ENCODE assay signal across 11 cellular contexts in genomic region chr1:15953294-15953771, GRCh38. TPM values are rescaled to one million over a fixed set of nuclear protein-coding genes. Genes with fewer than 3 reads are reported as not detected.
A peak's percentile ranks its signal among the peaks of the same experiment; 100 is the strongest.
DNase-seq lines count a peak whose midpoint lies in the region; ATAC-seq, FAIRE-seq and TF ChIP-seq lines count a peak whose summit lies in the region.
"Had no signal": no experiment of that assay in that cellular context is flagged by ENCODE, and none has a peak within 500 bp of the region (broad histone marks: within the 10 kb centered on the region; RNA-seq: fewer than 3 reads in every experiment).

No MANE protein-coding gene starts in this region.

- H3K27ac ChIP-seq in 22Rv1: peak overlapping the region; percentile 12; the same call in 1 of the 2 replicates
- peak overlapping the region; percentile 97 for H3K27ac ChIP-seq in K562 (ENCODE audit: extremely low read depth, low read depth, low read length)
- no peak overlapping the region for H3K27ac ChIP-seq in OCI-LY7 (ENCODE audit: low read depth, low read length, poor library complexity, severe bottlenecking)
- no peak overlapping the region for H3K27ac ChIP-seq in H9 (ENCODE audit: insufficient read length, low read depth, low read length)
- H3K27ac ChIP-seq: psoas muscle had no signal

- H3K27me3 ChIP-seq in K562 (ENCODE audit: control insufficient read depth in 2 of 2, insufficient read depth in 2 of 2, low read length in 2 of 2): no peaks in the 10 kb centered on the region
- no peaks in the 10 kb centered on the region for H3K27me3 ChIP-seq in H9 (ENCODE audit: insufficient read depth, low read length)

- no peak for TF ChIP-seq POLR2A in K562 (conservative IDR thresholded peaks at IDR 0.05)

- H2BK12ac ChIP-seq in H9 (ENCODE audit: insufficient read length, low read depth, low read length): no peak overlapping the region

- H3K9me1 ChIP-seq in K562 (ENCODE audit: control insufficient read depth, insufficient read depth, low read length): peaks cover 8% of the 10 kb centered on the region

- H3K14ac ChIP-seq in H9 (ENCODE audit: insufficient read depth, low read length): no peak overlapping the region; the same call in 1 of the 2 replicates

- TF ChIP-seq RAD21 in K562 (CRISPR knock-in tag; conservative IDR thresholded peaks at IDR 0.05 in 1 of 2, IDR thresholded peaks at IDR 0.05 in 1 of 2): no peak

- no peak overlapping the region for H3K18ac ChIP-seq in H9 (ENCODE audit: insufficient read length, low read depth, low read length)

- H3K4ac ChIP-seq in H9 (ENCODE audit: low read depth, low read length): no peak overlapping the region

- H3K79me2 ChIP-seq in K562 (ENCODE audit: control insufficient read depth, insufficient read depth, low read length): peaks cover 88% of the 10 kb centered on the region
- peaks cover 8% of the 10 kb centered on the region; the same call in 1 of the 2 replicates for H3K79me2 ChIP-seq in OCI-LY7 (ENCODE audit: insufficient read depth, low read depth, low read length)
- H3K79me2 ChIP-seq in H9 (ENCODE audit: insufficient read depth, low read length): no peaks in the 10 kb centered on the region; the same call in 1 of the 2 replicates

- H3K36me3 ChIP-seq in K562 (ENCODE audit: control insufficient read depth, insufficient read depth, low read length) (peaks cover 27% of the 10 kb centered on the region; the same call in 2 of the 3 replicates), OCI-LY7 (ENCODE audit: insufficient read depth, low read length) (peaks cover 73% of the 10 kb centered on the region)

- intact Hi-C loops in K562 (cut with micrococcal nuclease) (loop anchor here (2.0 to 5.0 kb wide), 3 partner anchors 39 to 151 kb away; no protein-coding TSS in a partner anchor), OCI-LY7 (cut with micrococcal nuclease; ENCODE audit: unreplicated experiment) (no loop called here)

- no peak overlapping the region for H2BK120ac ChIP-seq in H9 (ENCODE audit: low read depth, low read length, poor library complexity, severe bottlenecking)

- POLR2A ChIA-PET in K562 (lab: Yijun Ruan, JAX): interaction anchor here (0.6 to 1.3 kb wide), 4 partner anchors 17 to 129 kb away, joined by 3 to 5 read pairs (median 3); no protein-coding TSS in a partner anchor
- POLR2A ChIA-PET in OCI-LY7 (lab: Charles Lee): no interaction called here

- no peak overlapping the region for H3K56ac ChIP-seq in H9 (ENCODE audit: insufficient read length, low read depth, low read length)

- H3K27ac Mint-ChIP-seq in HFFc6 (peak overlapping the region; percentile 100), H9 (no peak overlapping the region; a peak in 1 of 7 replicates)

- no peak overlapping the region for H3K4me3 ChIP-seq in K562
- no peak overlapping the region for H3K4me3 ChIP-seq in OCI-LY7 (ENCODE audit: low read depth, low read length, poor library complexity, severe bottlenecking)
- H3K4me3 ChIP-seq: psoas muscle had no signal

- peaks cover 96% of the 10 kb centered on the region for H3K4me1 Mint-ChIP-seq in HFFc6 (ENCODE audit: low read depth)
- peaks cover 60 to 63% of the 10 kb centered on the region in 2 experiments for H3K4me1 Mint-ChIP-seq in H9

- ATAC-seq in K562 (no peak), GM18861 (IDR thresholded peaks at IDR 0.05; ENCODE audit: unreplicated experiment) (no peak)
- ATAC-seq: psoas muscle had no signal

- no peaks in the 10 kb centered on the region for H3K9me2 ChIP-seq in OCI-LY7 (ENCODE audit: insufficient read depth, low read length)

- peak overlapping the region; percentile 81 to 89 for H3K9ac ChIP-seq in K562 (ENCODE audit: insufficient read depth in 1 of 2, low read depth in 2 of 2, low read length in 2 of 2)
- no peak overlapping the region for H3K9ac ChIP-seq in H9 (ENCODE audit: extremely low read depth, insufficient read length, low read length)

- H3K79me1 ChIP-seq in H9 (ENCODE audit: insufficient read depth, low read depth, low read length, poor library complexity, severe bottlenecking): no peaks in the 10 kb centered on the region

- H4K8ac ChIP-seq in H9 (replicated peaks; ENCODE audit: insufficient read length, low read depth, low read length): no peak overlapping the region

- H2BK20ac ChIP-seq in H9 (ENCODE audit: low read depth, low read length, poor library complexity, severe bottlenecking): no peak overlapping the region

- H3K36me3 Mint-ChIP-seq in HFFc6 (ENCODE audit: low read depth) (peaks cover 17% of the 10 kb centered on the region; the same call in 1 of the 2 replicates), H9 (ENCODE audit: insufficient read depth in 1 of 3, low read depth in 3 of 3) (peaks cover 0 to 18% (median 3%) of the 10 kb centered on the region in 3 experiments; a peak in 4 of 7 replicates)

- no peak overlapping the region for H2BK15ac ChIP-seq in H9 (ENCODE audit: low read depth, low read length)

- TF ChIP-seq EP300 in K562 (IDR thresholded peaks at IDR 0.05; ENCODE audit: low read length): no peak

- in situ Hi-C loops in K562 (cut with MboI): no loop called here

- no peak overlapping the region for H2BK5ac ChIP-seq in H9 (ENCODE audit: insufficient read length, low read length)

- H3K4me1 ChIP-seq in K562 (replicated peaks in 1 of 2; ENCODE audit: control insufficient read depth in 2 of 2, insufficient read depth in 2 of 2, low read length in 2 of 2) (peaks cover 62 to 66% of the 10 kb centered on the region in 2 experiments), OCI-LY7 (ENCODE audit: insufficient read depth, low read length, poor library complexity, severe bottlenecking) (peaks cover 33% of the 10 kb centered on the region), H9 (ENCODE audit: insufficient read depth, low read length) (peaks cover 8% of the 10 kb centered on the region; the same call in 1 of the 2 replicates)

- no peak overlapping the region for H2AK5ac ChIP-seq in H9 (ENCODE audit: insufficient read length, low read length)

- peak overlapping the region; percentile 47 for H3K4me2 ChIP-seq in K562 (ENCODE audit: insufficient read depth, low read length)
- H3K4me2 ChIP-seq in OCI-LY7 (ENCODE audit: low read length): no peak overlapping the region
- no peak overlapping the region for H3K4me2 ChIP-seq in H9 (ENCODE audit: insufficient read depth, insufficient read length, low read length)

- H3K9me3 ChIP-seq in K562 (replicated peaks; ENCODE audit: control insufficient read depth, insufficient read depth, low read depth, low read length): no peaks in the 10 kb centered on the region
- no peaks in the 10 kb centered on the region for H3K9me3 ChIP-seq in OCI-LY7 (ENCODE audit: low read length)
- no peaks in the 10 kb centered on the region for H3K9me3 ChIP-seq in H9 (ENCODE audit: control insufficient read depth, low read depth, low read length)
- H3K9me3 ChIP-seq: psoas muscle had no signal

- H4K20me1 ChIP-seq in K562 (replicated peaks; ENCODE audit: control insufficient read depth, insufficient read depth, low read length) (peaks cover 4% of the 10 kb centered on the region; the same call in 1 of the 2 replicates), OCI-LY7 (ENCODE audit: insufficient read depth, low read length) (0 out of 2 replicates have a peak, but pooled peaks cover 10% of the 10 kb centered on the region), H9 (ENCODE audit: control insufficient read depth, insufficient read depth, insufficient read length) (peaks cover 3% of the 10 kb centered on the region)

- 47% methylated on average over 11 of the region's 11 CpGs for WGBS in K562 (ENCODE audit: insufficient coverage, low coverage, missing lambda C conversion rate)
- no CpG with 5 or more reads among the region's 11 CpGs for WGBS in H9 (ENCODE audit: extremely low coverage, insufficient read length, low lambda C conversion rate)

- H3K23me2 ChIP-seq in H9 (ENCODE audit: insufficient read length, low read depth, low read length, poor library complexity, severe bottlenecking): no peaks in the 10 kb centered on the region

- CTCF ChIA-PET in K562 (lab: Yijun Ruan, JAX; ENCODE audit: low intra/inter-chr PET ratio): interaction anchor here (0.6 to 1.2 kb wide), 3 partner anchors 118 to 162 kb away, joined by 3 to 4 read pairs (median 3); no protein-coding TSS in a partner anchor
- CTCF ChIA-PET in OCI-LY7 (lab: Charles Lee; ENCODE audit: unreplicated experiment): no interaction called here

- H4K91ac ChIP-seq in H9 (ENCODE audit: insufficient read length, low read depth, low read length): no peak overlapping the region

- no peaks in the 10 kb centered on the region; the same call in 1 of the 2 replicates for H3K27me3 Mint-ChIP-seq in HFFc6 (ENCODE audit: insufficient read depth)
- H3K27me3 Mint-ChIP-seq in H9 (ENCODE audit: low read depth): no peaks in the 10 kb centered on the region; the same call in 1 of the 2 replicates

- H3K9me3 Mint-ChIP-seq in HFFc6: no peaks in the 10 kb centered on the region
- no peaks in the 10 kb centered on the region for H3K9me3 Mint-ChIP-seq in H9

- H3K23ac ChIP-seq in H9 (ENCODE audit: insufficient read length, low read depth, low read length): no peak overlapping the region

- H4K5ac ChIP-seq in H9 (ENCODE audit: insufficient read length, low read depth, low read length): no peak overlapping the region

- H3K4me3 Mint-ChIP-seq in HFFc6 (peak overlapping the region; percentile 15; the same call in 1 of the 2 replicates), H9 (no peak overlapping the region)

- no peak for TF ChIP-seq CTCF in 22Rv1 (IDR thresholded peaks at IDR 0.05)
- no peak for TF ChIP-seq CTCF in HFFc6 (IDR thresholded peaks at IDR 0.05)
- no peak for TF ChIP-seq CTCF in K562 (IDR thresholded peaks at IDR 0.05 in 2 of 3, conservative IDR thresholded peaks at IDR 0.05 in 1 of 3; ENCODE audit: insufficient read depth in 2 of 3, low read depth in 1 of 3, low read length in 3 of 3)
- no peak for TF ChIP-seq CTCF in OCI-LY7 (conservative IDR thresholded peaks at IDR 0.05; ENCODE audit: low read length)
- no peak for TF ChIP-seq CTCF in H9 (conservative IDR thresholded peaks at IDR 0.05)

- H3T11ph ChIP-seq in H9 (ENCODE audit: low read length): no peak overlapping the region

- BruUV-seq in K562 (replicated peaks; lab: Mats Ljungman, UMichigan): TSS peak; percentile 65
- no TSS peak for BruUV-seq in OCI-LY7 (replicated peaks; lab: Mats Ljungman, UMichigan)

- H2AFZ ChIP-seq in K562 (ENCODE audit: low read depth, low read length) (peak overlapping the region; percentile 27; the same call in 1 of the 2 replicates), OCI-LY7 (ENCODE audit: low read length) (no peak overlapping the region), H9 (ENCODE audit: low read length) (no peak overlapping the region)

- FAIRE-seq in K562 (lab: Jason Lieb, UNC): no peak

- DNase-seq in HFFc6: no peak
- DNase-seq in K562 (ENCODE audit: extremely low read depth in 1 of 4, low spot score in 3 of 4): peak in 1 of 4 experiments; percentile 33
- peak; percentile 31 for DNase-seq in myocyte (ENCODE audit: low read depth)
- no peak for DNase-seq in OCI-LY7 (ENCODE audit: low spot score)
- DNase-seq in RKO (ENCODE audit: low spot score): no peak
- no peak for DNase-seq in H9
- DNase-seq: DMS 273 treated with DMSO at 0.1 percent for 48 hours, NCI-H526, psoas muscle had no signal

RNA-seq across cellular contexts. Expression of gene ZBTB17, which starts 22.6 kb away (rescaled TPM):
- total RNA-seq in HFFc6 (2021; fragmentation: NEBNext Ultra II Directional; extraction: Animal tissue kit (Norgen Biotek cat#: 25700)): 10 to 100 TPM; 22.5 to 25.4 (median 24.1) TPM
- total RNA-seq in K562 (2011; cell fraction: chromatin; rRNA removed; ENCODE audit: low replicate concordance): 64.2 and 253 TPM in 2 replicates
- 186 and 214 TPM in 2 replicates for total RNA-seq in K562 (2011; cell fraction: nucleolus; rRNA removed)
- 76.0 and 95.5 TPM in 2 replicates for total RNA-seq in K562 (2011; cell fraction: nucleoplasm; rRNA removed)
- total RNA-seq in K562 (2014; rRNA removed) (43.3 and 54.0 TPM in 2 replicates), K562 (2014; rRNA removed; fragmentation: Illumina TruSeq; extraction: Trizol) (10.4 and 11.0 TPM in 2 replicates), K562 (2015; rRNA removed; fragmentation: Illumina TruSeq; extraction: Trizol) (29.6 and 33.2 TPM in 2 replicates), K562 (2021) (46.5 and 53.4 TPM in 2 replicates), myocyte (32.9 and 47.1 TPM in 2 replicates), OCI-LY7 (2022) (51.1 and 52.9 TPM in 2 replicates), H9 (2021) (16.5 and 16.7 TPM in 2 replicates)
- polyA plus RNA-seq in K562 (2011; rRNA removed) (43.4 and 71.1 TPM in 2 replicates), K562 (2014; fragmentation: Illumina TruSeq; extraction: Trizol) (15.1 and 31.6 TPM in 2 replicates), K562 (2014; fragmentation: Nextera tagmentation; extraction: Ambion mirVana) (1 to 10 TPM; 1.1 to 1.7 TPM), K562 (2014; rRNA removed) (50.3 and 54.1 TPM in 2 replicates)
- polyA plus RNA-seq in K562 (2011; cell fraction: cytosol; rRNA removed): 56.0 and 83.7 TPM in 2 replicates
- 333 and 422 TPM in 2 replicates for polyA plus RNA-seq in K562 (2011; cell fraction: nucleus; rRNA removed)
- polyA plus RNA-seq in K562 (2012): 34.3 and 57.6 TPM in 2 replicates
- 22.8 and 30.5 TPM in 2 replicates for polyA minus RNA-seq in K562 (2011; rRNA and poly(A)+ RNA removed)
- polyA minus RNA-seq in K562 (2011; cell fraction: cytosol; rRNA and poly(A)+ RNA removed): 36.4 and 38.9 TPM in 2 replicates
- 70.3 and 82.3 TPM in 2 replicates for polyA minus RNA-seq in K562 (2011; cell fraction: nucleus; rRNA and poly(A)+ RNA removed)
- polyA plus RNA-seq in myocyte (2012): 34.2 TPM
- total RNA-seq in OCI-LY7 (2014; rRNA removed; shearing (Covaris generic)): 32.1 and 53.4 TPM in 2 replicates

RNA-seq across cellular contexts. Expression of gene SRARP, which starts 50.7 kb away (rescaled TPM):
- total RNA-seq in HFFc6 (2021; fragmentation: NEBNext Ultra II Directional; extraction: Animal tissue kit (Norgen Biotek cat#: 25700)): not detected
- not detected in 2 replicates for total RNA-seq in K562 (2011; cell fraction: chromatin; rRNA removed; ENCODE audit: low replicate concordance)
- total RNA-seq in K562 (2011; cell fraction: nucleolus; rRNA removed): not detected in 2 replicates
- total RNA-seq in K562 (2011; cell fraction: nucleoplasm; rRNA removed): not detected in 2 replicates
- total RNA-seq in K562 (2014; rRNA removed) (not detected in 2 replicates), K562 (2014; rRNA removed; fragmentation: Illumina TruSeq; extraction: Trizol) (not detected in 2 replicates), K562 (2015; rRNA removed; fragmentation: Illumina TruSeq; extraction: Trizol) (not detected in 2 replicates), K562 (2021) (not detected in 2 replicates), myocyte (not detected in 2 replicates), OCI-LY7 (2022) (not detected in 2 replicates), H9 (2021) (not detected in 2 replicates)
- polyA plus RNA-seq in K562 (2011; rRNA removed) (not detected in 2 replicates), K562 (2014; fragmentation: Illumina TruSeq; extraction: Trizol) (not detected in 2 replicates), K562 (2014; fragmentation: Nextera tagmentation; extraction: Ambion mirVana) (not detected), K562 (2014; rRNA removed) (not detected in 2 replicates)
- not detected in 2 replicates for polyA plus RNA-seq in K562 (2011; cell fraction: cytosol; rRNA removed)
- not detected in 2 replicates for polyA plus RNA-seq in K562 (2011; cell fraction: nucleus; rRNA removed)
- not detected in 2 replicates for polyA plus RNA-seq in K562 (2012)
- polyA minus RNA-seq in K562 (2011; rRNA and poly(A)+ RNA removed): not detected in 2 replicates
- polyA minus RNA-seq in K562 (2011; cell fraction: cytosol; rRNA and poly(A)+ RNA removed): not detected in 2 replicates
- polyA minus RNA-seq in K562 (2011; cell fraction: nucleus; rRNA and poly(A)+ RNA removed): not detected in 2 replicates
- not detected for polyA plus RNA-seq in myocyte (2012)
- not detected in 2 replicates for total RNA-seq in OCI-LY7 (2014; rRNA removed; shearing (Covaris generic))

Comparison
In these comparisons a context has a peak if more than half of its experiments do, and no peak if none do; other contexts are left out.
1. H3K27ac ChIP-seq: peak in 22Rv1 (single experiment) and K562 (single experiment); none in OCI-LY7 (single experiment) and H9 (single experiment).